In the genomic region with DNA sequence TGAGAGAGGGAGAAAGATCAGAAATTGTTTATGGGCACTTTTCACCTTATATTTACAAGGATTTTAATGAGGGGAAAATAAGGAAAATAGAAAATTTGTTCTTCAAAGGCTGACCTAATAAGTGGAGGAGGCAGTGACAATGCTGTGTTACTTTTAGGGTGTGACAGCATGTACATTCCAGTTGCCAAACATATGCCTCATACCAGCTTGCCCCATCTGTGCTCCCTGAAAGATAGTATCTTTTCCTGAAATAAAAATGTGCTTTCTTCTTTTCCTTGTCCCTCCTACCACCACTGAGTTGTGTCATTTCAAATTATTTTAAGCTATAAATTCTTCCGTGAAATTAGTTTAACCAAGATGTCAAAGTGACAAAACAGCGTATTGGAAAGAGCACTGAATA, we compare ENCODE assay signal across 18 cellular contexts.
DNase-seq lines count a peak whose midpoint lies in the region; FAIRE-seq and TF ChIP-seq lines count a peak whose summit lies in the region.
"Had no signal": no experiment of that assay in that cellular context is flagged by ENCODE, and none has a peak within 500 bp of the region (broad histone marks: within the 10 kb centered on the region; RNA-seq: fewer than 3 reads in every experiment).

No MANE protein-coding gene starts in this region.

- TF ChIP-seq CTCF in bronchial epithelial cell (IDR thresholded peaks at IDR 0.05; ENCODE audit: insufficient read depth, low read length, severe bottlenecking) (no peak), esophagus squamous epithelium (IDR thresholded peaks at IDR 0.05) (no peak)

- H3K36me3 ChIP-seq in bronchial epithelial cell (ENCODE audit: control insufficient read depth, insufficient read depth, low read length) (no peaks in the 10 kb centered on the region), esophagus squamous epithelium (no peaks in the 10 kb centered on the region)
- H3K36me3 ChIP-seq: BE2C, HAP-1 had no signal

- no peak for TF ChIP-seq POLR2A in esophagus squamous epithelium (IDR thresholded peaks at IDR 0.05)

- peak; percentile 13 for FAIRE-seq in bronchial epithelial cell (lab: Jason Lieb, UNC)
- FAIRE-seq: A204.1, GM12892, H1 had no signal

- H3K9me3 ChIP-seq in esophagus squamous epithelium: no peaks in the 10 kb centered on the region
- H3K9me3 ChIP-seq: BE2C, HAP-1 had no signal

- peak; percentile 15 for DNase-seq in D341Med (ENCODE audit: low spot score)
- DNase-seq in NCI-H446 treated with DMSO at 0.1 percent for 48 hours (lab: John Stamatoyannopoulos, UW): peak; percentile 18
- DNase-seq in bronchial epithelial cell (ENCODE audit: low read depth): no peak
- peak; percentile 5 for DNase-seq in putamen (ENCODE audit: low spot score)
- DNase-seq in esophagus squamous epithelium (lab: John Stamatoyannopoulos, UW): no peak
- DNase-seq in GOT3 (lab: John Stamatoyannopoulos, UW): no peak
- DNase-seq in HuH-7 (ENCODE audit: low spot score): no peak
- DNase-seq: BE2C, DMS153, DMS79 treated with DMSO at 0.1 percent for 48 hours, EL, GDM1, HFFc6 had no signal

- WGBS in esophagus squamous epithelium, 2 donors: 82 to 91% methylated on average over 2 of the region's 2 CpGs

- no peak overlapping the region for H3K4me3 ChIP-seq in bronchial epithelial cell (ENCODE audit: low read depth, low read length)
- no peak overlapping the region for H3K4me3 ChIP-seq in esophagus squamous epithelium
- H3K4me3 ChIP-seq: HAP-1 had no signal

- H3K27me3 ChIP-seq in bronchial epithelial cell (ENCODE audit: control insufficient read depth, insufficient read depth, low read length) (no peaks in the 10 kb centered on the region), esophagus squamous epithelium (no peaks in the 10 kb centered on the region)
- H3K27me3 ChIP-seq: BE2C had no signal

- H3K4me1 ChIP-seq in esophagus squamous epithelium: no peaks in the 10 kb centered on the region
- H3K4me1 ChIP-seq: BE2C, HAP-1 had no signal

- intact Hi-C loops in esophagus squamous epithelium (cut with DNase I): no loop called here

- H3K27ac ChIP-seq in esophagus squamous epithelium: no peak overlapping the region
- H3K27ac ChIP-seq: C4-2B had no signal

Comparison
In these comparisons a context has a peak if more than half of its experiments do, and no peak if none do; other contexts are left out.
1. DNase-seq: peak in D341Med (single experiment), NCI-H446 treated with DMSO at 0.1 percent for 48 hours (single experiment) and putamen (single experiment); none in bronchial epithelial cell (single experiment), esophagus squamous epithelium (single experiment), GOT3 (single experiment) and HuH-7 (single experiment).